ENCODE assay signal across 11 cellular contexts in the genomic region with DNA sequence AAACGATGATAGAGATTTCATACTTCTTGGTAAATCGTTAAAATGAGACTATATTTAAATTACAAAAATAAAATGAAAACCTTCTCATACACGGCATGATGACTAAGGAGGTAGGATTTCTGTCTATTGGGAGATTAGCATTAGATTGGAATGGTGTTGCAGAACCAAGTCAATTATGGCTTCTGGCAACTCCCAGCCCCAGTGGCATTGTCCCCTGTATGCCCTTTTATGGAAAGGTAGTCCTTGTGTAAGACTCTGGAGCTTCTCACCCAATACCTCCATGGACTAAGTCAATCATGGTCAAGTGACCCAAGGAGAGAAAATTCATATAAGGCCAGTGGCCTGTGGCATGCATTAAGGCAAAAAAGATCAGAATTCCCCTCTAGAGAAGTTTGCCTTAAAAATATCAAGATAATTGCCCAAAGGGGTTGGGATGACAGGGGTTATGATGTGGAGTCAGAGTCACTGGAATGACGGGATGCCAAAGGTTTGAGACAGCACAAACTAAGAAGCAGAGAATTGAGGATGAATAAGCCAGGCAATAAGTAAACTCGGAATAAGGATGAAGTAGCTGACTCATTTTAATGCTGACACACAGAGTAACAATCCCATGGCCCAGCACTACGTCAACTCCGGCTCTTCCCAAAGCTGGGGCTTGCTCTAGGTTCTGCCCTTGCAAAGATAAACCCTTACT. TPM values are rescaled to one million over a fixed set of nuclear protein-coding genes. Genes with fewer than 3 reads are reported as not detected.
DNase-seq lines count a peak whose midpoint lies in the region; ATAC-seq and TF ChIP-seq lines count a peak whose summit lies in the region.
"Had no signal": no experiment of that assay in that cellular context is flagged by ENCODE, and none has a peak within 500 bp of the region (broad histone marks: within the 10 kb centered on the region; RNA-seq: fewer than 3 reads in every experiment).

No MANE protein-coding gene starts in this region.

- H3K36me3 ChIP-seq in PC-9 (ENCODE audit: low read depth): no peaks in the 10 kb centered on the region

- intact Hi-C loops in PC-9 (cut with micrococcal nuclease; ENCODE audit: unreplicated experiment): loop anchor here (1.0 kb wide), 3 partner anchors 39 to 91 kb away; no protein-coding TSS in a partner anchor

- CTCF ChIA-PET in PC-9 (lab: Charles Lee): no interaction called here

- no peaks in the 10 kb centered on the region for H3K9me2 ChIP-seq in PC-9 (ENCODE audit: insufficient read depth)

- BruUV-seq in PC-9 (replicated peaks; lab: Mats Ljungman, UMichigan): TSS peak; percentile 58

- no peaks in the 10 kb centered on the region for H3K9me3 Mint-ChIP-seq in stimulated activated naive CD8-positive, alpha-beta T cell treated with anti-CD3 and anti-CD28 coated beads, Interleukin-15, amount 100 ng/mL, for 72 hours

- no peak overlapping the region for H3K4me3 ChIP-seq in PC-9

- peaks cover 19% of the 10 kb centered on the region; the same call in 1 of the 2 replicates for H3F3A ChIP-seq in PC-9 (ENCODE audit: insufficient read depth, low read depth)

- no peak overlapping the region for H3K27ac Mint-ChIP-seq in stimulated activated naive CD8-positive, alpha-beta T cell treated with anti-CD3 and anti-CD28 coated beads, Interleukin-15, amount 100 ng/mL, for 72 hours
- H3K27ac Mint-ChIP-seq: natural killer cell had no signal

- POLR2A ChIA-PET in PC-9 (lab: Charles Lee; ENCODE audit: unreplicated experiment): interaction anchor here (0.6 to 0.7 kb wide), 2 partner anchors 9 to 1030 kb away, joined by 4 to 5 read pairs; a partner anchor contains a TSS

- H3K27me3 Mint-ChIP-seq in stimulated activated naive CD8-positive, alpha-beta T cell treated with anti-CD3 and anti-CD28 coated beads, Interleukin-15, amount 100 ng/mL, for 72 hours: no peaks in the 10 kb centered on the region

- ATAC-seq in omental fat pad (ENCODE audit: low FRiP score): peak; percentile 37
- no peak for ATAC-seq in stimulated activated naive CD8-positive, alpha-beta T cell treated with anti-CD3 and anti-CD28 coated beads, Interleukin-15, amount 100 ng/mL, for 72 hours
- no peak for ATAC-seq in HG02763 (IDR thresholded peaks at IDR 0.05; ENCODE audit: unreplicated experiment)
- no peak for ATAC-seq in GM19328 (IDR thresholded peaks at IDR 0.05; ENCODE audit: unreplicated experiment)
- ATAC-seq: natural killer cell had no signal

- no peaks in the 10 kb centered on the region for H3K27me3 ChIP-seq in PC-9 (ENCODE audit: insufficient read depth, low read depth)

- H4K20me1 ChIP-seq in PC-9 (ENCODE audit: insufficient read depth): no peaks in the 10 kb centered on the region

- H3K4me1 ChIP-seq in PC-9 (replicated peaks; ENCODE audit: insufficient read depth): peaks cover 22% of the 10 kb centered on the region

- H3K4me2 ChIP-seq in PC-9: peak overlapping the region; percentile 32

- 0 out of 2 replicates have a peak, but pooled peaks cover 3% of the 10 kb centered on the region for H3K9me3 ChIP-seq in PC-9 (ENCODE audit: insufficient read depth, low read depth)

- no peak overlapping the region for H3K4me3 Mint-ChIP-seq in stimulated activated naive CD8-positive, alpha-beta T cell treated with anti-CD3 and anti-CD28 coated beads, Interleukin-15, amount 100 ng/mL, for 72 hours
- H3K4me3 Mint-ChIP-seq: natural killer cell had no signal

- H2AFZ ChIP-seq in PC-9: 0 out of 2 replicates have a peak overlapping the region, but pooled peaks have one; percentile 3

- TF ChIP-seq CTCF in PC-9 (conservative IDR thresholded peaks at IDR 0.05) (no peak), omental fat pad (IDR thresholded peaks at IDR 0.05) (no peak)

- H3K79me2 ChIP-seq in PC-9 (ENCODE audit: low read depth): no peaks in the 10 kb centered on the region

- DNase-seq in COLO829 (ENCODE audit: low spot score) (peak; percentile 8), PC-9 (peak; percentile 51 to 88), epithelial cell of prostate (ENCODE audit: low read depth, low spot score) (peak; percentile 89), omental fat pad (ENCODE audit: low spot score) (no peak)
- DNase-seq in stimulated activated naive CD8-positive, alpha-beta T cell treated with anti-CD3 and anti-CD28 coated beads, Interleukin-15, amount 100 ng/mL, for 72 hours: no peak
- no peak for DNase-seq in central memory CD4-positive, alpha-beta T cell
- DNase-seq: natural killer cell; NCI-H526; stimulated activated CD4-positive, alpha-beta T cell treated with anti-CD3 and anti-CD28 coated beads, Interleukin-2, amount 100 ng/mL, for 24 hours had no signal

- no peaks in the 10 kb centered on the region for H3K4me1 Mint-ChIP-seq in stimulated activated naive CD8-positive, alpha-beta T cell treated with anti-CD3 and anti-CD28 coated beads, Interleukin-15, amount 100 ng/mL, for 72 hours
- H3K4me1 Mint-ChIP-seq: natural killer cell had no signal

- H3K27ac ChIP-seq in PC-9 (peak overlapping the region; percentile 79), epithelial cell of prostate (peak overlapping the region; percentile 85)

RNA-seq across cellular contexts. Expression of a gene that starts 57.8 kb away (rescaled TPM):
- total RNA-seq in PC-9 (2021) (not detected in 2 replicates), omental fat pad (10 to 100 TPM; 27.0 to 85.6 (median 36.6) TPM)
- total RNA-seq: natural killer cell had no signal

Comparison
In these comparisons a context has a peak if more than half of its experiments do, and no peak if none do; other contexts are left out.
1. DNase-seq: peak in COLO829 (single experiment), PC-9 (2 of 2) and epithelial cell of prostate (single experiment); none in omental fat pad (single experiment), stimulated activated naive CD8-positive, alpha-beta T cell treated with anti-CD3 and anti-CD28 coated beads, Interleukin-15, amount 100 ng/mL, for 72 hours (0 of 2) and central memory CD4-positive, alpha-beta T cell (single experiment).
2. RNA of a gene that starts 57.8 kb away (total RNA-seq): 27.0 to 85.6 TPM in omental fat pad; not detected in PC-9; every median in the first group is over 10 times any median in the second.